Comparison of ENCODE assay signal across 1 cellular context in genomic region chr4:517806-518070, GRCh38.
TF ChIP-seq lines count a peak whose summit lies in the region.

No MANE protein-coding gene starts in this region.

TF ChIP-seq in GM12878, 131 proteins besides CTCF, POLR2A, EP300 and RAD21:
- TF ChIP-seq ZNF274 (IDR thresholded peaks at IDR 0.05; ENCODE audit: insufficient read depth, insufficient read length) (no peak), ZSCAN29 (IDR thresholded peaks at IDR 0.05) (no peak), RFX5 (IDR thresholded peaks at IDR 0.05; ENCODE audit: low read depth, low read length) (no peak), BCL11A (IDR thresholded peaks at IDR 0.05; ENCODE audit: low read depth, low read length) (no peak), RAD51 (IDR thresholded peaks at IDR 0.05) (no peak), YBX1 (IDR thresholded peaks at IDR 0.05) (no peak)
- TF ChIP-seq, protein P1, sequence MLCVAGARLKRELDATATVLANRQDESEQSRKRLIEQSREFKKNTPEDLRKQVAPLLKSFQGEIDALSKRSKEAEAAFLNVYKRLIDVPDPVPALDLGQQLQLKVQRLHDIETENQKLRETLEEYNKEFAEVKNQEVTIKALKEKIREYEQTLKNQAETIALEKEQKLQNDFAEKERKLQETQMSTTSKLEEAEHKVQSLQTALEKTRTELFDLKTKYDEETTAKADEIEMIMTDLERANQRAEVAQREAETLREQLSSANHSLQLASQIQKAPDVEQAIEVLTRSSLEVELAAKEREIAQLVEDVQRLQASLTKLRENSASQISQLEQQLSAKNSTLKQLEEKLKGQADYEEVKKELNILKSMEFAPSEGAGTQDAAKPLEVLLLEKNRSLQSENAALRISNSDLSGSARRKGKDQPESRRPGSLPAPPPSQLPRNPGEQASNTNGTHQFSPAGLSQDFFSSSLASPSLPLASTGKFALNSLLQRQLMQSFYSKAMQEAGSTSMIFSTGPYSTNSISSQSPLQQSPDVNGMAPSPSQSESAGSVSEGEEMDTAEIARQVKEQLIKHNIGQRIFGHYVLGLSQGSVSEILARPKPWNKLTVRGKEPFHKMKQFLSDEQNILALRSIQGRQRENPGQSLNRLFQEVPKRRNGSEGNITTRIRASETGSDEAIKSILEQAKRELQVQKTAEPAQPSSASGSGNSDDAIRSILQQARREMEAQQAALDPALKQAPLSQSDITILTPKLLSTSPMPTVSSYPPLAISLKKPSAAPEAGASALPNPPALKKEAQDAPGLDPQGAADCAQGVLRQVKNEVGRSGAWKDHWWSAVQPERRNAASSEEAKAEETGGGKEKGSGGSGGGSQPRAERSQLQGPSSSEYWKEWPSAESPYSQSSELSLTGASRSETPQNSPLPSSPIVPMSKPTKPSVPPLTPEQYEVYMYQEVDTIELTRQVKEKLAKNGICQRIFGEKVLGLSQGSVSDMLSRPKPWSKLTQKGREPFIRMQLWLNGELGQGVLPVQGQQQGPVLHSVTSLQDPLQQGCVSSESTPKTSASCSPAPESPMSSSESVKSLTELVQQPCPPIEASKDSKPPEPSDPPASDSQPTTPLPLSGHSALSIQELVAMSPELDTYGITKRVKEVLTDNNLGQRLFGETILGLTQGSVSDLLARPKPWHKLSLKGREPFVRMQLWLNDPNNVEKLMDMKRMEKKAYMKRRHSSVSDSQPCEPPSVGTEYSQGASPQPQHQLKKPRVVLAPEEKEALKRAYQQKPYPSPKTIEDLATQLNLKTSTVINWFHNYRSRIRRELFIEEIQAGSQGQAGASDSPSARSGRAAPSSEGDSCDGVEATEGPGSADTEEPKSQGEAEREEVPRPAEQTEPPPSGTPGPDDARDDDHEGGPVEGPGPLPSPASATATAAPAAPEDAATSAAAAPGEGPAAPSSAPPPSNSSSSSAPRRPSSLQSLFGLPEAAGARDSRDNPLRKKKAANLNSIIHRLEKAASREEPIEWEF (IDR thresholded peaks at IDR 0.05; ENCODE audit: insufficient replicate concordance, low read depth, low read length) = no peak
